Comparison of ENCODE assay signal across 8 cellular contexts in the genomic region with DNA sequence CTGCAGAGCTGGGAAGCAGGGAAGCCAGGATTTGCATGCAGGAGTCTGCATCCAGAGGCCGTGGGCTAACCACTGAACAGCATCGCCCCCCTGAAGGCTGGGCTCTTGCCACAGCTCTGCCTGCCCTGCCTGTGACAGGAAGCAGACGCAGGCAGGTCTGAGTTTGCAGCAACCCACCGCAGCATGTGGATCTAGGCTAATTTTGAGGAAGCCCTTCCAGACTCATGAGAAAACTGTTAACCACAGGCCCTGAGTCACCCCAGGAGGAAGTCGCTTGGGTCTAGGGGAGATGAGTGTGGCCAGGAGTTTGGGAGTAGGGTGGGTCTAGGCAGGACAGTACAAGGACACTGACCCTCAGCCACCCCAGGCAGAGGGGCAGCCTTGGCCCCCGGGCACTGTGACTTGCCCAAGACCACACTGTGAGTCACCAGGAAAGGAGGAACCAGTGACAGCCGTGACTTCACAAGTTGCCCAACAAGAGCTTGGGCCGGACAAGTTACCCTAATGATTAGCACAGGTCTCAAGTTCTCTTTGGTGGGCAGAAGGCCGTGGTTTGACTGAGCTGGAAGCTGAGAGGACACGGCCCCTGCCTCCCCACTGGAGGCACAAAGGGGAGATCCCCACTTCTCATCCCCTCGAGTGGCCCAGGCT. TPM values are rescaled to one million over a fixed set of nuclear protein-coding genes. Genes with fewer than 3 reads are reported as not detected.
DNase-seq lines count a peak whose midpoint lies in the region; ATAC-seq and TF ChIP-seq lines count a peak whose summit lies in the region.

No MANE protein-coding gene starts in this region.

- peaks cover 17% of the 10 kb centered on the region for H3K36me3 Mint-ChIP-seq in activated CD4-positive, alpha-beta memory T cell treated with anti-CD3 and anti-CD28 coated beads for 36 hours
- peaks cover 6% of the 10 kb centered on the region for H3K36me3 Mint-ChIP-seq in endothelial cell (ENCODE audit: low read depth, unreplicated experiment)
- peaks cover 0 to 36% (median 12%) of the 10 kb centered on the region in 5 donors for H3K36me3 Mint-ChIP-seq in naive thymus-derived CD4-positive, alpha-beta T cell

- peak overlapping the region; percentile 98 for H3K4me3 Mint-ChIP-seq in activated CD4-positive, alpha-beta memory T cell treated with anti-CD3 and anti-CD28 coated beads for 36 hours
- H3K4me3 Mint-ChIP-seq in endothelial cell (ENCODE audit: unreplicated experiment): peak overlapping the region; percentile 87
- H3K4me3 Mint-ChIP-seq in naive thymus-derived CD4-positive, alpha-beta T cell: peak overlapping the region; percentile 95 to 100 (median 98)

- no peaks in the 10 kb centered on the region for H3K9me3 Mint-ChIP-seq in activated CD4-positive, alpha-beta memory T cell treated with anti-CD3 and anti-CD28 coated beads for 36 hours
- H3K9me3 Mint-ChIP-seq in endothelial cell (ENCODE audit: unreplicated experiment): no peaks in the 10 kb centered on the region
- no peaks in the 10 kb centered on the region for H3K9me3 Mint-ChIP-seq in naive thymus-derived CD4-positive, alpha-beta T cell

- H3K9me3 ChIP-seq in BLaER1 treated with 17β-estradiol and CSF1 and Interleukin-3, amounts not matched to agents 10 nM and 100 nM (replicated peaks in 1 of 11): no peaks in the 10 kb centered on the region
- no peaks in the 10 kb centered on the region for H3K9me3 ChIP-seq in MG63
- no peaks in the 10 kb centered on the region for H3K9me3 ChIP-seq in naive thymus-derived CD4-positive, alpha-beta T cell (ENCODE audit: control insufficient read depth in 2 of 3, low read length in 3 of 3)
- no peaks in the 10 kb centered on the region for H3K9me3 ChIP-seq in tibial artery

- H3K27ac ChIP-seq in BLaER1 treated with 17β-estradiol and CSF1 and Interleukin-3, amounts not matched to agents 10 nM and 100 nM: peak overlapping the region; percentile 97 to 100 (median 99)
- H3K27ac ChIP-seq in naive thymus-derived CD4-positive, alpha-beta T cell (ENCODE audit: low read depth, low read length): peak overlapping the region; percentile 98
- H3K27ac ChIP-seq in tibial artery: peak overlapping the region in 1 of 2 donors; percentile 40

- H3K27ac Mint-ChIP-seq in activated CD4-positive, alpha-beta memory T cell treated with anti-CD3 and anti-CD28 coated beads for 36 hours: peak overlapping the region; percentile 99
- H3K27ac Mint-ChIP-seq in endothelial cell (ENCODE audit: unreplicated experiment): no peak overlapping the region
- H3K27ac Mint-ChIP-seq in naive thymus-derived CD4-positive, alpha-beta T cell: peak overlapping the region; percentile 90 to 100 (median 97)

- DNase-seq in MG63 (peak; percentile 68), endothelial cell (ENCODE audit: low spot score) (no peak), tibial artery (peak; percentile 75 to 86)
- DNase-seq in activated CD4-positive, alpha-beta memory T cell treated with anti-CD3 and anti-CD28 coated beads for 36 hours: peak; percentile 88
- DNase-seq in naive thymus-derived CD4-positive, alpha-beta T cell: peak; percentile 45 to 77 (median 65)

- peaks cover 86% of the 10 kb centered on the region for H3K4me1 Mint-ChIP-seq in activated CD4-positive, alpha-beta memory T cell treated with anti-CD3 and anti-CD28 coated beads for 36 hours (ENCODE audit: low read depth)
- peaks cover 49% of the 10 kb centered on the region for H3K4me1 Mint-ChIP-seq in endothelial cell (ENCODE audit: unreplicated experiment)
- peaks cover 68 to 90% (median 82%) of the 10 kb centered on the region in 7 donors for H3K4me1 Mint-ChIP-seq in naive thymus-derived CD4-positive, alpha-beta T cell

- H3K4me1 ChIP-seq in BLaER1 treated with 17β-estradiol and CSF1 and Interleukin-3, amounts not matched to agents 10 nM and 100 nM: peaks cover 63 to 77% (median 72%) of the 10 kb centered on the region in 10 experiments
- H3K4me1 ChIP-seq in naive thymus-derived CD4-positive, alpha-beta T cell (ENCODE audit: control insufficient read depth in 2 of 2, insufficient read depth in 2 of 2, low read length in 2 of 2): peaks cover 58 to 67% of the 10 kb centered on the region in 2 donors
- peaks cover 0 to 7% (median 6%) of the 10 kb centered on the region in 4 donors for H3K4me1 ChIP-seq in tibial artery

- H3K27me3 Mint-ChIP-seq in activated CD4-positive, alpha-beta memory T cell treated with anti-CD3 and anti-CD28 coated beads for 36 hours: no peaks in the 10 kb centered on the region
- H3K27me3 Mint-ChIP-seq in endothelial cell (ENCODE audit: unreplicated experiment): peaks cover 10% of the 10 kb centered on the region
- H3K27me3 Mint-ChIP-seq in naive thymus-derived CD4-positive, alpha-beta T cell: no peaks in the 10 kb centered on the region

- H3K4me2 ChIP-seq in BLaER1 treated with 17β-estradiol and CSF1 and Interleukin-3, amounts not matched to agents 10 nM and 100 nM: peak overlapping the region; percentile 91 to 98 (median 95)

- ATAC-seq in naive thymus-derived CD4-positive, alpha-beta T cell: peak; percentile 77
- ATAC-seq in GM19452 (IDR thresholded peaks at IDR 0.05; ENCODE audit: unreplicated experiment): no peak
- ATAC-seq in GM21447 (IDR thresholded peaks at IDR 0.05; ENCODE audit: unreplicated experiment): no peak

- POLR2A ChIA-PET in activated CD4-positive, alpha-beta memory T cell treated with anti-CD3 and anti-CD28 coated beads for 36 hours (lab: Charles Lee): interaction anchor here (1.0 to 5.7 kb wide), 5 partner anchors 8 to 38 kb away, joined by 4 to 75 read pairs (median 19); no protein-coding TSS in a partner anchor
- POLR2A ChIA-PET in naive thymus-derived CD4-positive, alpha-beta T cell (lab: Charles Lee): interaction anchor here (4.3 to 42.4 kb wide), 3 partner anchors 1 to 21 kb away, joined by 33 to 1281 read pairs (median 1281); a partner anchor contains a TSS

- peak overlapping the region; percentile 95 to 99 (median 99) for H3K9ac ChIP-seq in BLaER1 treated with 17β-estradiol and CSF1 and Interleukin-3, amounts not matched to agents 10 nM and 100 nM

- CTCF ChIA-PET in activated CD4-positive, alpha-beta memory T cell treated with anti-CD3 and anti-CD28 coated beads for 36 hours (lab: Charles Lee): interaction anchor here (6.8 to 11.0 kb wide), 3 partner anchors 12 to 37 kb away, joined by 65 to 123 read pairs (median 76); no protein-coding TSS in a partner anchor
- CTCF ChIA-PET in naive thymus-derived CD4-positive, alpha-beta T cell (lab: Charles Lee): interaction anchor here (0.5 to 12.1 kb wide), 4 partner anchors 10 to 39 kb away, joined by 3 to 133 read pairs (median 76); no protein-coding TSS in a partner anchor

- peaks cover 27 to 40% (median 32%) of the 10 kb centered on the region in 11 experiments for H3K36me3 ChIP-seq in BLaER1 treated with 17β-estradiol and CSF1 and Interleukin-3, amounts not matched to agents 10 nM and 100 nM
- H3K36me3 ChIP-seq in MG63: no peaks in the 10 kb centered on the region
- peaks cover 0 to 17% (median 0%) of the 10 kb centered on the region in 3 experiments for H3K36me3 ChIP-seq in naive thymus-derived CD4-positive, alpha-beta T cell (ENCODE audit: control insufficient read depth in 2 of 3, insufficient read depth in 3 of 3, low read length in 3 of 3)
- H3K36me3 ChIP-seq in tibial artery: no peaks in the 10 kb centered on the region

- TF ChIP-seq CTCF in endothelial cell (IDR thresholded peaks at IDR 0.05; ENCODE audit: unreplicated experiment): no peak
- TF ChIP-seq CTCF in tibial artery (IDR thresholded peaks at IDR 0.05): no peak

- intact Hi-C loops in activated CD4-positive, alpha-beta memory T cell treated with anti-CD3 and anti-CD28 coated beads for 36 hours (cut with micrococcal nuclease): loop anchor here (1.0 to 10.0 kb wide), 4 partner anchors 13 to 1178 kb away; a partner anchor contains a TSS
- intact Hi-C loops in naive thymus-derived CD4-positive, alpha-beta T cell (cut with micrococcal nuclease): loop anchor here (1.0 to 10.0 kb wide), 8 partner anchors 7 to 308 kb away; a partner anchor contains a TSS
- intact Hi-C loops in tibial artery (cut with DNase I; ENCODE audit: low total_unique reads): no loop called here

- peak overlapping the region; percentile 80 to 97 (median 91) for H3K4me3 ChIP-seq in BLaER1 treated with 17β-estradiol and CSF1 and Interleukin-3, amounts not matched to agents 10 nM and 100 nM
- H3K4me3 ChIP-seq in MG63: no peak overlapping the region; the same call in 1 of the 2 replicates
- peak overlapping the region; percentile 80 for H3K4me3 ChIP-seq in naive thymus-derived CD4-positive, alpha-beta T cell (ENCODE audit: low read length)
- peak overlapping the region; percentile 35 to 39 for H3K4me3 ChIP-seq in tibial artery

- peaks cover 22 to 53% (median 48%) of the 10 kb centered on the region in 11 experiments; a peak in 21 of 22 replicates for H4K20me1 ChIP-seq in BLaER1 treated with 17β-estradiol and CSF1 and Interleukin-3, amounts not matched to agents 10 nM and 100 nM

- no peaks in the 10 kb centered on the region for H3K27me3 ChIP-seq in BLaER1 treated with 17β-estradiol and CSF1 and Interleukin-3, amounts not matched to agents 10 nM and 100 nM
- H3K27me3 ChIP-seq in MG63: no peaks in the 10 kb centered on the region
- no peaks in the 10 kb centered on the region for H3K27me3 ChIP-seq in naive thymus-derived CD4-positive, alpha-beta T cell (ENCODE audit: control insufficient read depth in 2 of 2, insufficient read depth in 2 of 2, low read length in 2 of 2)
- peaks cover 0 to 8% of the 10 kb centered on the region in 2 donors for H3K27me3 ChIP-seq in tibial artery

RNA-seq across cellular contexts. Expression of a gene that starts 0.9 kb away (rescaled TPM):
- total RNA-seq in MG63 (2014; rRNA removed; shearing (Covaris generic); ENCODE audit: low replicate concordance): 0.30 TPM in 1 of 2 replicates, not detected in the other
- total RNA-seq in activated CD4-positive, alpha-beta memory T cell treated with anti-CD3 and anti-CD28 coated beads for 36 hours: 100 to 1,000 TPM; 190 to 196 TPM
- 80.5 TPM for total RNA-seq in endothelial cell (ENCODE audit: unreplicated experiment)
- 100 to 1,000 TPM; 464 to 783 (median 647) TPM for total RNA-seq in naive thymus-derived CD4-positive, alpha-beta T cell
- polyA plus RNA-seq in naive thymus-derived CD4-positive, alpha-beta T cell: 100 to 1,000 TPM; 551 to 556 TPM

RNA-seq across cellular contexts. Expression of a gene that starts 33.3 kb away (rescaled TPM):
- not detected in 2 replicates for total RNA-seq in MG63 (2014; rRNA removed; shearing (Covaris generic); ENCODE audit: low replicate concordance)
- under 1 TPM in 1 of 2 experiments, not detected in 1; 0.34 TPM for total RNA-seq in activated CD4-positive, alpha-beta memory T cell treated with anti-CD3 and anti-CD28 coated beads for 36 hours
- 1.7 TPM for total RNA-seq in endothelial cell (ENCODE audit: unreplicated experiment)
- total RNA-seq in naive thymus-derived CD4-positive, alpha-beta T cell: 1 to 10 TPM in 2 of 5 experiments, under 1 TPM in 3; 0.08 to 3.6 (median 0.22) TPM
- polyA plus RNA-seq in naive thymus-derived CD4-positive, alpha-beta T cell: not detected

Comparison
In these comparisons a context has a peak if more than half of its experiments do, and no peak if none do; other contexts are left out.
1. RNA of a gene that starts 0.9 kb away (total RNA-seq): 464 to 783 TPM in naive thymus-derived CD4-positive, alpha-beta T cell, 190 to 196 TPM in activated CD4-positive, alpha-beta memory T cell treated with anti-CD3 and anti-CD28 coated beads for 36 hours and 80.5 TPM in endothelial cell (single experiment); 0.30 TPM in MG63; every median in the first group is over 10 times any median in the second.
2. Peak in every context shown above with its lines, with median percentiles within 50 percentile points of each other: H3K4me3 Mint-ChIP-seq.